1 cellular context compared by ENCODE assay signal in the genomic region with DNA sequence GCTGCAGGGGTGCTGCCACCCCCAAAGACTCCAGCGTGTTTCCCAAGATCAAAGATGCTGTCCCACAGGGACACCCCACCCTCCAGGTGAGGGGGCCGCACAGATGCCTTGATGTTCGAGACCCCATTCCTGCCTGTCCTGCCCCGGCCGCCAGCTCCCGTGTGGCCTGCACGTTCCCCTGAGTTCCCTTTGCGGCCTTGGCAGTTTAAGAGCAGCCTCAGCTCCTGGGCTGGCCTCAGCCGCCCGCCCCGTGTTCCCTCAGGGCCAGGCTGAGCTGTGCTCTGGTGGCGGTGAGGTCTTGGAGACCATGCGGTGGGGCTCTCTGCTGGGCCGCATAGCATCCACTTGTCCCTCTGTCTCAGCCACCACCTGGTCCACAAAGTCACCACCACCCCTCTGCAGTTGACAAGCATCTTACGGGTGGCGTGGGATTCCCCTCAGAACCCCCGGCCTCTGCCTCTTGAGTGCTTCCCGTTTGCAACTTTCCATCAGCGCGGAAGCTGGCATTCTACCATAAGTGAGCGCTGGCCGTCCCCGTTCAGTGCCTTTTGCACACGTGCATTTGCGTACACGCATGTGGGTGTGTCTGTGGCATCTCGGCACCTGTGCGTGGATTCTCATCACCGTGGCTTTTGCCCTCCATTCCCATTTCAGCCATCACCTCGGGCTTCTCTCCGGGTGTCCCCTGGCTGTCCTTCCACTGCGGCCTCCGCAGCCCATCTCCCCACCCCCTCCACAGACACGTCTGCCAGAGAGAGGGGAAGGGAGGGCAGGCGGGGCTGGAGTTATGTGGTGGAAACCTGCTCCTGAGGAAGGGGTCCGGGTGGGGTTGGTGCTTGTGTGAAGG.
TF ChIP-seq lines count a peak whose summit lies in the region.

No MANE protein-coding gene starts in this region.

TF ChIP-seq in GM23338, 12 proteins besides CTCF, POLR2A, EP300 and RAD21 (continued from another document):
- TF ChIP-seq STAT1 (IDR thresholded peaks at IDR 0.05; ENCODE audit: unreplicated experiment), result no peak
- no peak for TF ChIP-seq CREB1 (CRISPR knock-in tag; IDR thresholded peaks at IDR 0.05; ENCODE audit: low read depth)
- TF ChIP-seq EZH2phosphoT487 (IDR thresholded peaks at IDR 0.05; ENCODE audit: unreplicated experiment), result no peak
- no peak for TF ChIP-seq ZNF114 (CRISPR knock-in tag; IDR thresholded peaks at IDR 0.05)
- TF ChIP-seq EZH2 (IDR thresholded peaks at IDR 0.05; ENCODE audit: low read depth, unreplicated experiment), result no peak
TF ChIP-seq in GM23338: peak in this region for 0.
